27 cellular contexts compared by ENCODE assay signal in genomic region chr10:49185213-49185612, GRCh38. TPM values are rescaled to one million over a fixed set of nuclear protein-coding genes. Genes with fewer than 3 reads are reported as not detected.
A peak's percentile ranks its signal among the peaks of the same experiment; 100 is the strongest.
DNase-seq lines count a peak whose midpoint lies in the region; ATAC-seq and TF ChIP-seq lines count a peak whose summit lies in the region.
"Had no signal": no experiment of that assay in that cellular context is flagged by ENCODE, and none has a peak within 500 bp of the region (broad histone marks: within the 10 kb centered on the region; RNA-seq: fewer than 3 reads in every experiment).

No MANE protein-coding gene starts in this region.

- no peaks in the 10 kb centered on the region for H3K9me3 Mint-ChIP-seq in activated T-cell treated with anti-CD3 and anti-CD28 coated beads, Interleukin-2, amount 50 U/mL, for 72 hours
- no peaks in the 10 kb centered on the region for H3K9me3 Mint-ChIP-seq in activated naive CD8-positive, alpha-beta T cell treated with anti-CD3 and anti-CD28 coated beads, Interleukin-2, amount 50 U/mL, for 24 hours
- H3K9me3 Mint-ChIP-seq: activated naive CD4-positive, alpha-beta T cell treated with anti-CD3 and anti-CD28 coated beads for 36 hours; CD8-positive, alpha-beta T cell; naive thymus-derived CD8-positive, alpha-beta T cell had no signal

- in situ Hi-C loops in gastrocnemius medialis (cut with MboI; ENCODE audit: low sequenced_read_pairs in 4 of 4): no loop called here

- H3K9me3 ChIP-seq in gastrocnemius medialis: no peaks in the 10 kb centered on the region
- H3K9me3 ChIP-seq: esophagus muscularis mucosa, gastroesophageal sphincter, thyroid gland had no signal

- H3K4me3 Mint-ChIP-seq in activated T-cell treated with anti-CD3 and anti-CD28 coated beads, Interleukin-2, amount 50 U/mL, for 72 hours: peak overlapping the region; percentile 17 to 81
- H3K4me3 Mint-ChIP-seq in activated naive CD8-positive, alpha-beta T cell treated with anti-CD3 and anti-CD28 coated beads, Interleukin-2, amount 50 U/mL, for 24 hours: peak overlapping the region; percentile 74
- H3K4me3 Mint-ChIP-seq: CD8-positive, alpha-beta T cell had no signal

- intact Hi-C loops in gastrocnemius medialis (cut with DNase I; ENCODE audit: low total_unique reads): no loop called here

- no peak for TF ChIP-seq CTCF in gastrocnemius medialis (IDR thresholded peaks at IDR 0.05 in 4 of 5, conservative IDR thresholded peaks at IDR 0.05 in 1 of 5)

- H3K27ac ChIP-seq in gastrocnemius medialis: peak overlapping the region in 3 of 4 donors; percentile 1 to 38 (median 29)
- H3K27ac ChIP-seq: esophagus muscularis mucosa, gastroesophageal sphincter, thyroid gland, VCaP had no signal

- no peak for DNase-seq in activated T-cell treated with anti-CD3 and anti-CD28 coated beads, Interleukin-2, amount 50 U/mL, for 72 hours
- no peak for DNase-seq in activated T-cell treated with anti-CD3 and anti-CD28 coated beads, Interleukin-2, amount 50 U/mL, for 1 hour
- DNase-seq in D341Med (ENCODE audit: low spot score): peak; percentile 17
- DNase-seq in activated naive CD8-positive, alpha-beta T cell treated with anti-CD3 and anti-CD28 coated beads, Interleukin-2, amount 50 U/mL, for 24 hours: no peak
- no peak for DNase-seq in gastrocnemius medialis
- DNase-seq in DMS 273 (lab: John Stamatoyannopoulos, UW; ENCODE audit: unreplicated experiment): no peak
- DNase-seq in DMS53 treated with DMSO at 0.1 percent for 48 hours (lab: John Stamatoyannopoulos, UW; ENCODE audit: unreplicated experiment): no peak
- DNase-seq: activated naive CD4-positive, alpha-beta T cell treated with anti-CD3 and anti-CD28 coated beads for 36 hours; CD8-positive, alpha-beta T cell; cerebellar nuclear complex; DMS79; effector CD4-positive, alpha-beta T cell; kidney glomerular epithelial cell; mesendoderm; naive thymus-derived CD8-positive, alpha-beta T cell; NCI-H2029; NCI-H446 treated with DMSO at 0.1 percent for 48 hours; stimulated activated naive CD4-positive, alpha-beta T cell; thyroid gland had no signal

- H3K27me3 ChIP-seq in gastrocnemius medialis: no peaks in the 10 kb centered on the region
- H3K27me3 ChIP-seq: thyroid gland had no signal

- no peak for TF ChIP-seq POLR2A in gastrocnemius medialis (IDR thresholded peaks at IDR 0.05)

- H3K27ac Mint-ChIP-seq in activated T-cell treated with anti-CD3 and anti-CD28 coated beads, Interleukin-2, amount 50 U/mL, for 72 hours: peak overlapping the region; percentile 83
- H3K27ac Mint-ChIP-seq in activated naive CD8-positive, alpha-beta T cell treated with anti-CD3 and anti-CD28 coated beads, Interleukin-2, amount 50 U/mL, for 24 hours: peak overlapping the region; percentile 65
- H3K27ac Mint-ChIP-seq: activated naive CD4-positive, alpha-beta T cell treated with anti-CD3 and anti-CD28 coated beads for 36 hours had no signal

- ATAC-seq in activated T-cell treated with anti-CD3 and anti-CD28 coated beads, Interleukin-2, amount 50 U/mL, for 72 hours (replicated peaks in 1 of 2): no peak
- no peak for ATAC-seq in activated naive CD8-positive, alpha-beta T cell treated with anti-CD3 and anti-CD28 coated beads, Interleukin-2, amount 50 U/mL, for 24 hours
- ATAC-seq in gastrocnemius medialis: no peak
- ATAC-seq in GM18511 (IDR thresholded peaks at IDR 0.05; ENCODE audit: unreplicated experiment): no peak
- ATAC-seq: CD8-positive, alpha-beta T cell; gastroesophageal sphincter; naive thymus-derived CD8-positive, alpha-beta T cell had no signal

- peaks cover 5 to 12% of the 10 kb centered on the region in 2 donors for H3K36me3 Mint-ChIP-seq in activated T-cell treated with anti-CD3 and anti-CD28 coated beads, Interleukin-2, amount 50 U/mL, for 72 hours (ENCODE audit: insufficient read depth in 2 of 2)
- H3K36me3 Mint-ChIP-seq in activated naive CD8-positive, alpha-beta T cell treated with anti-CD3 and anti-CD28 coated beads, Interleukin-2, amount 50 U/mL, for 24 hours (ENCODE audit: low read depth): no peaks in the 10 kb centered on the region
- H3K36me3 Mint-ChIP-seq: CD8-positive, alpha-beta T cell; naive thymus-derived CD8-positive, alpha-beta T cell had no signal

- peaks cover 39% of the 10 kb centered on the region for H3K27me3 Mint-ChIP-seq in activated T-cell treated with anti-CD3 and anti-CD28 coated beads, Interleukin-2, amount 50 U/mL, for 72 hours (ENCODE audit: low read depth)
- peaks cover 19% of the 10 kb centered on the region for H3K27me3 Mint-ChIP-seq in activated naive CD8-positive, alpha-beta T cell treated with anti-CD3 and anti-CD28 coated beads, Interleukin-2, amount 50 U/mL, for 24 hours

- peak overlapping the region in 1 of 4 donors; percentile 9 for H3K4me3 ChIP-seq in gastrocnemius medialis
- H3K4me3 ChIP-seq: thyroid gland had no signal

- peaks cover 16 to 18% of the 10 kb centered on the region in 2 donors for H3K4me1 ChIP-seq in gastrocnemius medialis

- no peaks in the 10 kb centered on the region for H3K36me3 ChIP-seq in gastrocnemius medialis
- H3K36me3 ChIP-seq: esophagus muscularis mucosa, gastroesophageal sphincter, thyroid gland had no signal

- peaks cover 62% of the 10 kb centered on the region for H3K4me1 Mint-ChIP-seq in activated T-cell treated with anti-CD3 and anti-CD28 coated beads, Interleukin-2, amount 50 U/mL, for 72 hours (ENCODE audit: low read depth)
- H3K4me1 Mint-ChIP-seq in activated naive CD8-positive, alpha-beta T cell treated with anti-CD3 and anti-CD28 coated beads, Interleukin-2, amount 50 U/mL, for 24 hours: peaks cover 61% of the 10 kb centered on the region

RNA-seq across cellular contexts. Expression of gene TMEM273, which starts 3.0 kb away (rescaled TPM):
- 10 to 100 TPM; 22.5 to 88.0 TPM for total RNA-seq in activated T-cell treated with anti-CD3 and anti-CD28 coated beads, Interleukin-2, amount 50 U/mL, for 72 hours
- 10 to 100 TPM in 1 of 4 donors, 1 to 10 TPM in 3; 4.9 to 11.2 (median 7.8) TPM for total RNA-seq in gastrocnemius medialis
- total RNA-seq: astrocyte, H1, HT-29 had no signal

RNA-seq across cellular contexts. Expression of gene FAM170B, which starts 51.4 kb away (rescaled TPM):
- under 1 TPM in 1 of 2 donors, not detected in 1; 0.16 TPM for total RNA-seq in activated T-cell treated with anti-CD3 and anti-CD28 coated beads, Interleukin-2, amount 50 U/mL, for 72 hours
- total RNA-seq in gastrocnemius medialis: not detected
- total RNA-seq: activated naive CD4-positive, alpha-beta T cell treated with anti-CD3 and anti-CD28 coated beads for 36 hours; astrocyte; CD8-positive, alpha-beta T cell; esophagus muscularis mucosa; gastroesophageal sphincter; H1; HT-29; naive thymus-derived CD8-positive, alpha-beta T cell; T-helper 1 cell treated with Interleukin-12 subunit alpha and Interleukin-12 subunit beta and Interleukin-4 antibody, amounts not matched to agents 30 ng/mL and 1 ng/mL, for 36 hours; thyroid gland had no signal
